In the genomic region with DNA sequence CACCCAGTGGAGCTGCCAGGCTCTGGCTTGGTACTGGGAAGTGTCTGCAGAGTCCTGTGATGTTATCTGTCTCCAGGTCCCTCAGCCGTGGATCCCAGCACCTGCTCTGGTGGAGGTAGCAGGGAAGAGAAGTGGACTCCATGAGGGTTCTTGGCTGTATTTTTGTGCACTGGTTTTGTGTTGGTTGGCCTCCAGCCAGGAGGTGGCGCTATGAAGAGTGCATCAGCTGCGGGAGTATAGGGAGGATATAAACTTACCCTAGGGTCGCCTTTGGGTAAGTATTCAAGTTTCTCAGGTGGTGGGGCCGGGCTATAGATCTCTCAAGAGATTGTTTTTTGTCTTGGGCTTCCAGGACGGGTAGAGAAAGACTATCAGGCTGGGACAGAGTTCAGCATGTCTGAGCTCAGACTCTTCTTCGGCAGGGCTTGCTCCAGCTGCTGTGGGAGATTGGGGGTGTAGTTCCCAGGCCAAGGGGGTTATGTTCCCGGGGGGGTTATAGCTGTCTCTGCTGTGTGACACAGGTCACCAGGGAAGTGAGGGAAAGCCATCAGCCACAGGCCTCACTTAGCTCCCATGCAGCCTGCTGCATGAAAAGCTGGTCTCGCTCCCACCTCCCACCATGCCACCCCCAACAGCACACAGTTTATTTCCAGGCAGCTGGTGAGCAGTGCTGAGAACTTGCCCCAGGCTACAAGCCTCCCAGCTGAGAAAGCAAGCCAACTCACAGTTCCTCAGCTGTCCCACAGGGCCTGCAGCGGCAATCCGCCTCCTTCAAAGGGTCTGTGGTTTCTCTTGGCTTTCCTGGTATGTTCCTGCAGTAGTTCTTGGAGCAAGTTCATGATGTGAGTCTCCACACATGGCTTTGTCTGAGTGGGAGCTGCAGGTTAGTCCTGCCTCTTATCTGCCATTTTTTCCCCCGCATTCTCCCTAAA, we compare ENCODE assay signal across 12 cellular contexts.
DNase-seq lines count a peak whose midpoint lies in the region; ATAC-seq and TF ChIP-seq lines count a peak whose summit lies in the region.
"Had no signal": no experiment of that assay in that cellular context is flagged by ENCODE, and none has a peak within 500 bp of the region (broad histone marks: within the 10 kb centered on the region; RNA-seq: fewer than 3 reads in every experiment).

No MANE protein-coding gene starts in this region.

- H3K36me3 ChIP-seq in SJCRH30, result no peaks in the 10 kb centered on the region

- H3K27ac ChIP-seq in 22Rv1 (no peak overlapping the region), SJCRH30 (peak overlapping the region; percentile 59)
- H3K27ac ChIP-seq: stomach had no signal

- H3K4me3 ChIP-seq in GM12875 (ENCODE audit: low read depth, low read length), result no peak overlapping the region
- H3K4me3 ChIP-seq in SJCRH30, result peak overlapping the region; percentile 47
- no peak overlapping the region for H3K4me3 ChIP-seq in fibroblast of mammary gland (ENCODE audit: control insufficient read depth, low read depth, low read length)
- no peak overlapping the region for H3K4me3 ChIP-seq in lower leg skin (ENCODE audit: low read depth, poor library complexity, severe bottlenecking)
- H3K4me3 ChIP-seq: stomach had no signal

- H3K9me3 ChIP-seq in SJCRH30 (replicated peaks), result no peaks in the 10 kb centered on the region

- H3K27me3 ChIP-seq in SJCRH30, result no peaks in the 10 kb centered on the region
- H3K27me3 ChIP-seq: stomach had no signal

- ATAC-seq in HG02763 (IDR thresholded peaks at IDR 0.05; ENCODE audit: unreplicated experiment), result no peak
- ATAC-seq: CD8-positive, alpha-beta T cell; esophagus mucosa had no signal

- DNase-seq in SJCRH30 (peak; percentile 84 to 87), fibroblast of mammary gland (ENCODE audit: low read depth) (peak; percentile 90), NCI-H1694 treated with DMSO at 0.1 percent for 48 hours (lab: John Stamatoyannopoulos, UW) (no peak), lower leg skin (ENCODE audit: low spot score in 2 of 2) (no peak)
- DNase-seq in stimulated activated CD4-positive, alpha-beta T cell treated with anti-CD3 and anti-CD28 coated beads, Interleukin-4, amount 100 ng/mL, for 1 hour, result no peak
- DNase-seq: CD8-positive, alpha-beta T cell; NCI-H345; stomach had no signal

- TF ChIP-seq CTCF in 22Rv1 (IDR thresholded peaks at IDR 0.05) (peak; percentile 46), GM12875 (IDR thresholded peaks at IDR 0.05; ENCODE audit: borderline replicate concordance, insufficient read depth, low read depth, low read length) (peak; percentile 19; the same call in 1 of the 2 replicates), fibroblast of mammary gland (conservative IDR thresholded peaks at IDR 0.05; ENCODE audit: control insufficient read depth, insufficient read depth, low read depth, low read length) (peak; percentile 7), lower leg skin (IDR thresholded peaks at IDR 0.05) (no peak)

- TF ChIP-seq POLR2A in lower leg skin (IDR thresholded peaks at IDR 0.05), result no peak

- WGBS in lower leg skin, 2 donors, result 77 to 88% methylated on average over 11 to 12 of the region's 12 CpGs

- peaks cover 5% of the 10 kb centered on the region; the same call in 1 of the 2 replicates for H3K4me1 ChIP-seq in SJCRH30
- H3K4me1 ChIP-seq: stomach had no signal

- intact Hi-C loops in lower leg skin (cut with DNase I; ENCODE audit: low total_unique reads), result no loop called here

Comparison
In these comparisons a context has a peak if more than half of its experiments do, and no peak if none do; other contexts are left out.
1. CTCF ChIP-seq: peak in 22Rv1 (single experiment), GM12875 (single experiment) and fibroblast of mammary gland (single experiment); none in lower leg skin (0 of 3).
2. DNase-seq: peak in SJCRH30 (2 of 2) and fibroblast of mammary gland (single experiment); none in NCI-H1694 treated with DMSO at 0.1 percent for 48 hours (single experiment), lower leg skin (0 of 2) and stimulated activated CD4-positive, alpha-beta T cell treated with anti-CD3 and anti-CD28 coated beads, Interleukin-4, amount 100 ng/mL, for 1 hour (single experiment).